Comparison of ENCODE assay signal across 10 cellular contexts in genomic region chr4:40990202-40990898, GRCh38.
DNase-seq lines count a peak whose midpoint lies in the region; ATAC-seq, FAIRE-seq and TF ChIP-seq lines count a peak whose summit lies in the region.
"Had no signal": no experiment of that assay in that cellular context is flagged by ENCODE, and none has a peak within 500 bp of the region (broad histone marks: within the 10 kb centered on the region; RNA-seq: fewer than 3 reads in every experiment).

No MANE protein-coding gene starts in this region.

- FAIRE-seq in GM12878 (lab: Jason Lieb, UNC) = peak; percentile 35

- peak overlapping the region; percentile 76 for H3K18ac ChIP-seq in IMR-90 (ENCODE audit: low read depth, low read length)

- H3K9me3 ChIP-seq in IMR-90 (ENCODE audit: control insufficient read depth, insufficient read depth, low read length) (no peaks in the 10 kb centered on the region), GM12878 (replicated peaks; ENCODE audit: control insufficient read depth, insufficient read depth, low read length) (no peaks in the 10 kb centered on the region)

- H3K79me2 ChIP-seq in GM12878 (ENCODE audit: control insufficient read depth, insufficient read depth, low read length) = no peaks in the 10 kb centered on the region; the same call in none of the 2 replicates

- in situ Hi-C loops in IMR-90 (cut with MboI; ENCODE audit: low sequenced_read_pairs) = no loop called here
- in situ Hi-C loops in GM12878 (cut with MboI) = no loop called here

- H3K27ac ChIP-seq in IMR-90 (ENCODE audit: insufficient read depth, low read length) = peak overlapping the region; percentile 74
- peak overlapping the region; percentile 98 for H3K27ac ChIP-seq in GM12878 (ENCODE audit: control insufficient read depth, insufficient read depth)

- H3K27me3 ChIP-seq in IMR-90 (ENCODE audit: control insufficient read depth, insufficient read depth, low read length) = no peaks in the 10 kb centered on the region
- no peaks in the 10 kb centered on the region for H3K27me3 ChIP-seq in GM12878 (replicated peaks in 1 of 2; ENCODE audit: control insufficient read depth in 2 of 2, insufficient read depth in 2 of 2, low read length in 1 of 2)

- H3K4ac ChIP-seq in IMR-90 (ENCODE audit: low read depth, low read length) = peak overlapping the region; percentile 98

- peak overlapping the region; percentile 58 for H3K56ac ChIP-seq in IMR-90 (ENCODE audit: extremely low read depth, insufficient read depth, low read length)

- no peak overlapping the region for H3K9ac ChIP-seq in IMR-90 (ENCODE audit: low read depth, low read length)
- H3K9ac ChIP-seq in GM12878 (ENCODE audit: control insufficient read depth, insufficient read depth, low read length) = peak overlapping the region; percentile 48

- WGBS in IMR-90 (ENCODE audit: extremely low coverage in 2 of 2, insufficient read length in 1 of 2), 2 experiments = no CpG with 5 or more reads among the region's 5 CpGs
- 74% methylated on average over 5 of the region's 5 CpGs for WGBS in GM12878 (ENCODE audit: insufficient coverage, insufficient replicate concordance, low lambda C conversion rate, missing lambda C conversion rate)

- H3K4me2 ChIP-seq in IMR-90 (ENCODE audit: low read depth, low read length) (peak overlapping the region; percentile 26), GM12878 (ENCODE audit: control insufficient read depth, insufficient read depth) (peak overlapping the region; percentile 87)

- CTCF ChIA-PET in IMR-90 (lab: Yijun Ruan, JAX) (no interaction called here), GM12878 (lab: Yijun Ruan, JAX) (interaction anchor here (1.0 to 5.4 kb wide), 5 partner anchors 12 to 224 kb away, joined by 3 to 98 read pairs (median 3); partner anchors contain the start of gene APBB2)

- H2AFZ ChIP-seq in IMR-90 (replicated peaks; ENCODE audit: low read length, poor library complexity) (peak overlapping the region; percentile 29), GM12878 (ENCODE audit: control insufficient read depth, low read depth, low read length) (peak overlapping the region; percentile 75)

- peak overlapping the region; percentile 25 to 87 for H4K8ac ChIP-seq in IMR-90 (ENCODE audit: low read depth in 2 of 2, low read length in 2 of 2)

- H3K23ac ChIP-seq in IMR-90 (ENCODE audit: low read depth, low read length) = peak overlapping the region; percentile 77

- dilution Hi-C loops in IMR-90 (cut with HindIII; ENCODE audit: low sequenced_read_pairs, unreplicated experiment) = no loop called here

- peak overlapping the region; percentile 88 for H2BK5ac ChIP-seq in IMR-90 (ENCODE audit: low read depth, low read length, poor library complexity, severe bottlenecking)

- peaks cover 27% of the 10 kb centered on the region for H3K9me1 ChIP-seq in IMR-90 (ENCODE audit: insufficient read depth, low read length)

- no TSS peak for BruUV-seq in IMR-90 (replicated peaks; lab: Mats Ljungman, UMichigan)
- no TSS peak for BruUV-seq in GM12878 (replicated peaks; lab: Mats Ljungman, UMichigan)

- peak overlapping the region; percentile 94 for H3K14ac ChIP-seq in IMR-90 (replicated peaks; ENCODE audit: low read depth, low read length)

- RAD21 ChIA-PET in GM12878 (lab: Charles Lee; ENCODE audit: unreplicated experiment) = interaction anchor here (0.9 to 4.1 kb wide), 3 partner anchors 11 to 235 kb away, joined by 3 to 27 read pairs (median 3); no protein-coding TSS in a partner anchor

- no peaks in the 10 kb centered on the region for H4K20me1 ChIP-seq in IMR-90 (ENCODE audit: insufficient read depth, low read length)
- H4K20me1 ChIP-seq in GM12878 (ENCODE audit: control insufficient read depth, insufficient read depth) = no peaks in the 10 kb centered on the region

- ATAC-seq in IMR-90 (ENCODE audit: low read depth) = peak; percentile 73
- peak; percentile 38 for ATAC-seq in GM12878
- ATAC-seq in GM19324 (IDR thresholded peaks at IDR 0.05; ENCODE audit: low FRiP score, unreplicated experiment) = no peak
- ATAC-seq in HG03460 (IDR thresholded peaks at IDR 0.05; ENCODE audit: unreplicated experiment) = no peak

- H2BK20ac ChIP-seq in IMR-90 (ENCODE audit: low read depth, low read length) = peak overlapping the region; percentile 95

- H3K36me3 ChIP-seq in IMR-90 (ENCODE audit: control insufficient read depth, insufficient read depth, low read length) (no peaks in the 10 kb centered on the region), GM12878 (ENCODE audit: control insufficient read depth in 2 of 2, insufficient read depth in 2 of 2, low read length in 1 of 2) (no peaks in the 10 kb centered on the region)

- no peak for TF ChIP-seq CTCF in IMR-90 (conservative IDR thresholded peaks at IDR 0.05; ENCODE audit: low read depth, low read length)
- TF ChIP-seq CTCF in GM12878 (IDR thresholded peaks at IDR 0.05 in 2 of 3, conservative IDR thresholded peaks at IDR 0.05 in 1 of 3; ENCODE audit: control insufficient read depth in 2 of 3, extremely low read depth in 1 of 3, insufficient read depth in 1 of 3, low read depth in 3 of 3, low read length in 3 of 3) = no peak

- POLR2A ChIA-PET in IMR-90 (lab: Charles Lee; ENCODE audit: unreplicated experiment) (no interaction called here), GM12878 (lab: Charles Lee) (interaction anchor here (0.7 to 1.5 kb wide), 2 partner anchors 12 to 196 kb away, joined by 3 to 4 read pairs; no protein-coding TSS in a partner anchor)

- peak overlapping the region; percentile 38 for H2AK9ac ChIP-seq in IMR-90 (replicated peaks; ENCODE audit: low read depth, low read length, poor library complexity)

- H3K4me3 ChIP-seq in IMR-90 (ENCODE audit: insufficient read depth, low read depth, low read length) (no peak overlapping the region), GM12878 (0 out of 2 replicates have a peak overlapping the region, but pooled peaks have one; percentile 7)

- TF ChIP-seq POLR2A in IMR-90 (IDR thresholded peaks at IDR 0.05; ENCODE audit: low read depth, low read length) (no peak; the same call in 1 of the 2 replicates), GM12878 (IDR thresholded peaks at IDR 0.05; ENCODE audit: low read depth, low read length) (no peak)

- intact Hi-C loops in IMR-90 (cut with micrococcal nuclease) (loop anchor here (1.0 kb wide), 1 partner anchor 218 kb away; no protein-coding TSS in a partner anchor), GM12878 (cut with micrococcal nuclease; ENCODE audit: unreplicated experiment) (no loop called here)

- H3K4me1 ChIP-seq in IMR-90 (ENCODE audit: control insufficient read depth, insufficient read depth, low read length) (peaks cover 18% of the 10 kb centered on the region), GM12878 (ENCODE audit: control insufficient read depth, insufficient read depth, low read length) (peaks cover 38% of the 10 kb centered on the region)

- 0 out of 2 replicates have a peak, but pooled peaks have one; percentile 1 for TF ChIP-seq RAD21 in IMR-90 (IDR thresholded peaks at IDR 0.05; ENCODE audit: low read length)
- no peak for TF ChIP-seq RAD21 in GM12878 (IDR thresholded peaks at IDR 0.05; ENCODE audit: insufficient read depth, low read depth, low read length)

- peaks cover 7 to 46% of the 10 kb centered on the region in 2 experiments; a peak in 3 of 4 replicates for H3K79me1 ChIP-seq in IMR-90 (ENCODE audit: low read depth in 1 of 2, low read length in 2 of 2)

- SMC1A ChIA-PET in GM12878 (lab: Charles Lee; ENCODE audit: uncharacterized antibody, unreplicated experiment) = interaction anchor here (0.7 to 5.0 kb wide), 11 partner anchors 11 to 224 kb away, joined by 3 to 47 read pairs (median 4); partner anchors contain the start of gene APBB2

- peak overlapping the region; percentile 77; the same call in 1 of the 2 replicates for H4K5ac ChIP-seq in IMR-90 (ENCODE audit: low read depth, low read length)

- no peak for TF ChIP-seq EP300 in GM12878 (IDR thresholded peaks at IDR 0.05; ENCODE audit: borderline replicate concordance in 1 of 2, control insufficient read depth in 1 of 2, low read depth in 2 of 2, low read length in 2 of 2)

- peak overlapping the region; percentile 96 for H2BK120ac ChIP-seq in IMR-90 (ENCODE audit: low read depth, low read length)

- DNase-seq in Daoy (ENCODE audit: low read depth) (peak; percentile 94), IMR-90 (peak; percentile 97), GM12878 (ENCODE audit: low read depth, low spot score) (peak; percentile 53), myocyte (ENCODE audit: low read depth) (peak; percentile 80), D341Med (ENCODE audit: low spot score) (no peak)
- DNase-seq in activated CD4-positive, alpha-beta T cell treated with anti-CD3 and anti-CD28 coated beads, Interleukin-2, amount 50 U/mL, for 48 hours = no peak
- DNase-seq: NCI-H510A treated with DMSO at 0.1 percent for 48 hours; stimulated activated CD8-positive, alpha-beta memory T cell treated with anti-CD3 and anti-CD28 coated beads, Interleukin-4, amount 100 ng/mL, for 48 hours had no signal

- H2BK15ac ChIP-seq in IMR-90 (ENCODE audit: low read depth, low read length) = peak overlapping the region; percentile 65; the same call in 2 of the 3 replicates

- peak overlapping the region; percentile 83; the same call in 1 of the 2 replicates for H2AK5ac ChIP-seq in IMR-90 (ENCODE audit: low read depth, low read length)

- H4K91ac ChIP-seq in IMR-90 (ENCODE audit: insufficient read depth, low read depth, low read length) = peak overlapping the region; percentile 90

TF ChIP-seq in IMR-90, 13 proteins besides CTCF, POLR2A, EP300 and RAD21 (continues in another document):
- TF ChIP-seq MAZ (IDR thresholded peaks at IDR 0.05; ENCODE audit: borderline replicate concordance, low read depth, low read length) (peak; percentile 39; the same call in 1 of the 2 replicates), RFX5 (IDR thresholded peaks at IDR 0.05; ENCODE audit: low read depth, low read length) (no peak), SMC3 (IDR thresholded peaks at IDR 0.05; ENCODE audit: low read depth, low read length) (no peak), CEBPB (IDR thresholded peaks at IDR 0.05; ENCODE audit: low read depth, low read length) (peak; percentile 81)

TF ChIP-seq in GM12878, 131 proteins besides CTCF, POLR2A, EP300 and RAD21 (continues in another document):
- no peak for TF ChIP-seq MEF2A (IDR thresholded peaks at IDR 0.05; ENCODE audit: insufficient read depth, low read depth, low read length)
- TF ChIP-seq ZNF207 (IDR thresholded peaks at IDR 0.05; ENCODE audit: borderline replicate concordance) = no peak
- no peak for TF ChIP-seq JUND (IDR thresholded peaks at IDR 0.05; ENCODE audit: low read depth, low read length)
- no peak for TF ChIP-seq STAT1 (conservative IDR thresholded peaks at IDR 0.05)

Comparison
In these comparisons a context has a peak if more than half of its experiments do, and no peak if none do; other contexts are left out.
1. DNase-seq: peak in Daoy (single experiment), IMR-90 (single experiment), GM12878 (single experiment) and myocyte (single experiment); none in D341Med (single experiment) and activated CD4-positive, alpha-beta T cell treated with anti-CD3 and anti-CD28 coated beads, Interleukin-2, amount 50 U/mL, for 48 hours (0 of 2).
2. ATAC-seq: peak in IMR-90 (single experiment) and GM12878 (single experiment); none in GM19324 (single experiment) and HG03460 (single experiment).